ENCODE assay signal across 8 cellular contexts in the genomic region with DNA sequence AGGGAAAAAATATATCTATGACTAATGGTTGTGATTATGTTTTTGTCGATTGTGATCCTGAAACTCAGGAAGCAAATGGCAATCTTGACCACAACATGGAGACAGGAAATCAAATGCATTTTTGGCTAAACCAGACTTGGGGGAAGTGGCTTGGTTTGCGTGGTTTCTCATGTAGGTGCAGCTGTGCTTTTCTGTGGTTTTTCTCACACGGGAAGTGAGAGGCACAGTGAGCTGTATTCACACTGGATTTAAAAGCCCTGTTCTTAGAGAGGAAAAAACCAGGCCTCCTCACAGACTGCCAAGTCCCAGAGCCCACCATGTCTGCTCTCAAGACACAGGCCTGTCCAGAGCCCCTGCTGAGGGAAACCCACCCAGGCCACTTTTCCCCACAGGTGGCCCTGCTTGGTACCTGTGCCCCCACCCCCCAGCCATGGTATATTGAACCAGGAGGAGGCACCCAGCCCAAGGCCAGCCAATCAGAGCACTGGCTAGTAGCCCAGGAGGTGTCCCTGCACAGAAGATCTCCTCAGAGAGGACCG. TPM values are rescaled to one million over a fixed set of nuclear protein-coding genes. Genes with fewer than 3 reads are reported as not detected.
DNase-seq lines count a peak whose midpoint lies in the region; ATAC-seq and TF ChIP-seq lines count a peak whose summit lies in the region.

No MANE protein-coding gene starts in this region.

- peaks cover 2 to 6% of the 10 kb centered on the region in 2 donors for H3K9me3 Mint-ChIP-seq in stimulated activated naive B cell treated with anti-CD40 and anti-IgM and Interleukin-4, amounts not matched to agents 10 μg/mL and 1 μg/mL and 100 μg/mL, for 72 hours

- H3K9me2 ChIP-seq in PC-3 (replicated peaks; ENCODE audit: low read length) = no peaks in the 10 kb centered on the region

- H3K9me3 ChIP-seq in PC-3 (ENCODE audit: low read length) (no peaks in the 10 kb centered on the region), left ventricle myocardium inferior (replicated peaks) (no peaks in the 10 kb centered on the region)

- H2AFZ ChIP-seq in PC-3 (ENCODE audit: low read length) = peak overlapping the region; percentile 32

- DNase-seq in PC-3 = peak; percentile 90
- DNase-seq in activated effector memory CD4-positive, alpha-beta T cell treated with Interleukin-2 at 50 U/mL for 16 hours = peak; percentile 40
- DNase-seq in left ventricle myocardium inferior = no peak
- DNase-seq in stimulated activated naive B cell treated with anti-CD40 and anti-IgM and Interleukin-4, amounts not matched to agents 10 μg/mL and 1 μg/mL and 100 μg/mL, for 72 hours = peak; percentile 76
- DNase-seq in hypothalamus (lab: John Stamatoyannopoulos, UW) = no peak
- DNase-seq in NCI-H2196 treated with DMSO at 0.1 percent for 48 hours (lab: John Stamatoyannopoulos, UW; ENCODE audit: unreplicated experiment) = no peak

- POLR2A ChIA-PET in PC-3 (lab: Charles Lee; ENCODE audit: unreplicated experiment) = interaction anchor here (0.6 to 1.0 kb wide), 2 partner anchors 46 to 149 kb away, joined by 4 to 11 read pairs; no protein-coding TSS in a partner anchor

- peaks cover 3 to 27% of the 10 kb centered on the region in 2 donors for H3K36me3 Mint-ChIP-seq in stimulated activated naive B cell treated with anti-CD40 and anti-IgM and Interleukin-4, amounts not matched to agents 10 μg/mL and 1 μg/mL and 100 μg/mL, for 72 hours

- ATAC-seq in GM18517 (IDR thresholded peaks at IDR 0.05; ENCODE audit: unreplicated experiment) (peak; percentile 94), HG02852 (IDR thresholded peaks at IDR 0.05; ENCODE audit: unreplicated experiment) (peak; percentile 91), PC-3 (peak; percentile 39)
- peak; percentile 95 to 96 for ATAC-seq in stimulated activated naive B cell treated with anti-CD40 and anti-IgM and Interleukin-4, amounts not matched to agents 10 μg/mL and 1 μg/mL and 100 μg/mL, for 72 hours (replicated peaks)

- H4K20me1 ChIP-seq in PC-3 (ENCODE audit: low read length) = no peaks in the 10 kb centered on the region

- intact Hi-C loops in PC-3 (cut with micrococcal nuclease) = loop anchor here (1.0 to 5.0 kb wide), 3 partner anchors 13 to 150 kb away; a partner anchor contains a TSS
- intact Hi-C loops in left ventricle myocardium inferior (cut with micrococcal nuclease) = no loop called here

- peak overlapping the region; percentile 81 for H3K4me2 ChIP-seq in PC-3 (ENCODE audit: low read length)

- H3K36me3 ChIP-seq in PC-3 (ENCODE audit: low read depth, low read length) (no peaks in the 10 kb centered on the region), left ventricle myocardium inferior (peaks cover 6% of the 10 kb centered on the region)

- no peak for TF ChIP-seq CTCF in PC-3 (conservative IDR thresholded peaks at IDR 0.05; ENCODE audit: low read depth, low read length)
- no peak for TF ChIP-seq CTCF in left ventricle myocardium inferior (IDR thresholded peaks at IDR 0.05; ENCODE audit: borderline replicate concordance)

- peaks cover 6 to 10% of the 10 kb centered on the region in 2 donors for H3K27me3 Mint-ChIP-seq in stimulated activated naive B cell treated with anti-CD40 and anti-IgM and Interleukin-4, amounts not matched to agents 10 μg/mL and 1 μg/mL and 100 μg/mL, for 72 hours

- BruUV-seq in PC-3 (replicated peaks; lab: Mats Ljungman, UMichigan) = no TSS peak

- H3K27me3 ChIP-seq in PC-3 (ENCODE audit: low read length) (no peaks in the 10 kb centered on the region), left ventricle myocardium inferior (ENCODE audit: low read depth) (no peaks in the 10 kb centered on the region)

- peak overlapping the region; percentile 85 for H3K9ac ChIP-seq in PC-3 (ENCODE audit: low read length)

- peak overlapping the region; percentile 64 to 72 for H3K4me3 Mint-ChIP-seq in stimulated activated naive B cell treated with anti-CD40 and anti-IgM and Interleukin-4, amounts not matched to agents 10 μg/mL and 1 μg/mL and 100 μg/mL, for 72 hours

- H3F3A ChIP-seq in PC-3 (ENCODE audit: low read length, unreplicated experiment) = peaks cover 10% of the 10 kb centered on the region

- H3K27ac ChIP-seq in PC-3 (ENCODE audit: low read length) (peak overlapping the region; percentile 98), left ventricle myocardium inferior (replicated peaks) (peak overlapping the region; percentile 76)

- H3K79me2 ChIP-seq in PC-3 (ENCODE audit: low read length) = no peaks in the 10 kb centered on the region

- peak overlapping the region; percentile 99 for H3K27ac Mint-ChIP-seq in stimulated activated naive B cell treated with anti-CD40 and anti-IgM and Interleukin-4, amounts not matched to agents 10 μg/mL and 1 μg/mL and 100 μg/mL, for 72 hours

- CTCF ChIA-PET in PC-3 (lab: Charles Lee) = interaction anchor here (0.6 kb wide), 1 partner anchor 148 kb away, joined by 3 read pairs; no protein-coding TSS in a partner anchor

- H3K4me3 ChIP-seq in PC-3 (ENCODE audit: low read length) = peak overlapping the region; percentile 51
- no peak overlapping the region for H3K4me3 ChIP-seq in left ventricle myocardium inferior

- peaks cover 39 to 43% of the 10 kb centered on the region in 2 donors for H3K4me1 Mint-ChIP-seq in stimulated activated naive B cell treated with anti-CD40 and anti-IgM and Interleukin-4, amounts not matched to agents 10 μg/mL and 1 μg/mL and 100 μg/mL, for 72 hours

- peaks cover 42% of the 10 kb centered on the region for H3K4me1 ChIP-seq in PC-3 (ENCODE audit: insufficient read depth, low read length)
- H3K4me1 ChIP-seq in left ventricle myocardium inferior = peaks cover 27% of the 10 kb centered on the region

RNA-seq across cellular contexts. Expression of a gene that starts 46.2 kb away (rescaled TPM):
- 11.7 and 17.1 TPM in 2 replicates for total RNA-seq in PC-3 (2014; rRNA removed)
- total RNA-seq in left ventricle myocardium inferior = 9.2 TPM

RNA-seq across cellular contexts. Expression of a gene that starts 46.3 kb away (rescaled TPM):
- 20.3 and 25.5 TPM in 2 replicates for total RNA-seq in PC-3 (2014; rRNA removed)
- total RNA-seq in left ventricle myocardium inferior = 14.9 TPM

Comparison
In these comparisons a context has a peak if more than half of its experiments do, and no peak if none do; other contexts are left out.
1. ATAC-seq: peak in every context shown above with its lines; median percentile 96 in stimulated activated naive B cell treated with anti-CD40 and anti-IgM and Interleukin-4, amounts not matched to agents 10 μg/mL and 1 μg/mL and 100 μg/mL, for 72 hours; 94 in GM18517; 91 in HG02852; 39 in PC-3.
2. DNase-seq: peak in PC-3 (single experiment), activated effector memory CD4-positive, alpha-beta T cell treated with Interleukin-2 at 50 U/mL for 16 hours (single experiment) and stimulated activated naive B cell treated with anti-CD40 and anti-IgM and Interleukin-4, amounts not matched to agents 10 μg/mL and 1 μg/mL and 100 μg/mL, for 72 hours (single experiment); none in left ventricle myocardium inferior (single experiment), hypothalamus (0 of 51) and NCI-H2196 treated with DMSO at 0.1 percent for 48 hours (single experiment).